1 cellular context compared by ENCODE assay signal in the genomic region with DNA sequence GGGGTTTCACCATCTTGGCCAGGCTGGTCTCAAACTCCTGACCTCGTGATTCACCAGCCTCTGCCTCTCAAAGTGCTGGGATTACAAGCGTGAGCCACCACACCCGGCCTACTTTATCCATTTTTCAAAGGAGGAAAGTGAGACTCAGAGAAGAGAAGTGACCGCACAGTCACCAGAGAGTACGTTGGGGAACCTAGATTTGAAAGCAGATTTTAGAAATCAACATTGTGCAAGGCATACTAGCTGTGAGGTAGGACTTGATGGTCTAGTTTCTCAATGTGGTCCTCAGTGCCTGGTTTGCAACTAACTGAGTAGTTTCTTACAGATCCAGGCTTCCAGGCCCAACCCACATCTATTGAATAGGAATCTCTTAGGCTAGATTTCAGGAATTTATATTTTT.
TF ChIP-seq lines count a peak whose summit lies in the region.

No MANE protein-coding gene starts in this region.

TF ChIP-seq in IMR-90, 13 proteins besides CTCF, POLR2A, EP300 and RAD21 (continued from another document):
- TF ChIP-seq, protein P1, sequence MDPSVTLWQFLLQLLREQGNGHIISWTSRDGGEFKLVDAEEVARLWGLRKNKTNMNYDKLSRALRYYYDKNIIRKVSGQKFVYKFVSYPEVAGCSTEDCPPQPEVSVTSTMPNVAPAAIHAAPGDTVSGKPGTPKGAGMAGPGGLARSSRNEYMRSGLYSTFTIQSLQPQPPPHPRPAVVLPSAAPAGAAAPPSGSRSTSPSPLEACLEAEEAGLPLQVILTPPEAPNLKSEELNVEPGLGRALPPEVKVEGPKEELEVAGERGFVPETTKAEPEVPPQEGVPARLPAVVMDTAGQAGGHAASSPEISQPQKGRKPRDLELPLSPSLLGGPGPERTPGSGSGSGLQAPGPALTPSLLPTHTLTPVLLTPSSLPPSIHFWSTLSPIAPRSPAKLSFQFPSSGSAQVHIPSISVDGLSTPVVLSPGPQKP (IDR thresholded peaks at IDR 0.05; ENCODE audit: borderline replicate concordance, low read depth, low read length), result no peak
- TF ChIP-seq NFE2L2 (IDR thresholded peaks at IDR 0.05; ENCODE audit: low read depth, low read length), result no peak
- TF ChIP-seq RCOR1 (IDR thresholded peaks at IDR 0.05; ENCODE audit: insufficient replicate concordance, low read length), result no peak
- TF ChIP-seq CEBPB (IDR thresholded peaks at IDR 0.05; ENCODE audit: low read depth, low read length), result no peak
- TF ChIP-seq MAFK (IDR thresholded peaks at IDR 0.05; ENCODE audit: low read depth, low read length), result no peak
- TF ChIP-seq FOS (IDR thresholded peaks at IDR 0.05; ENCODE audit: low read depth, low read length), result no peak
- TF ChIP-seq RFX5 (IDR thresholded peaks at IDR 0.05; ENCODE audit: low read depth, low read length), result no peak
- TF ChIP-seq CHD1 (IDR thresholded peaks at IDR 0.05; ENCODE audit: low read depth, low read length), result no peak
- no peak for TF ChIP-seq MXI1 (IDR thresholded peaks at IDR 0.05; ENCODE audit: borderline replicate concordance, low read depth, low read length)
- TF ChIP-seq BHLHE40 (IDR thresholded peaks at IDR 0.05; ENCODE audit: low read depth, low read length), result no peak
